22 cellular contexts compared by ENCODE assay signal in genomic region chr5:16544607-16545374, GRCh38.
DNase-seq lines count a peak whose midpoint lies in the region; ATAC-seq and TF ChIP-seq lines count a peak whose summit lies in the region.
"Had no signal": no experiment of that assay in that cellular context is flagged by ENCODE, and none has a peak within 500 bp of the region (broad histone marks: within the 10 kb centered on the region; RNA-seq: fewer than 3 reads in every experiment).

No MANE protein-coding gene starts in this region.

- H3K27ac ChIP-seq in C4-2B, result peak overlapping the region; percentile 97; the same call in 1 of the 2 replicates
- H3K27ac ChIP-seq: A549, ascending aorta, colonic mucosa had no signal

- H3K9me3 ChIP-seq in adipocyte (ENCODE audit: control insufficient read depth, low read length), result no peaks in the 10 kb centered on the region
- H3K9me3 ChIP-seq: A549, ascending aorta, colonic mucosa had no signal

- CTCF ChIA-PET in activated naive CD4-positive, alpha-beta T cell treated with anti-CD3 and anti-CD28 coated beads for 36 hours (lab: Charles Lee), result interaction anchor here (0.7 to 0.9 kb wide), 3 partner anchors 21 to 66 kb away, joined by 3 read pairs; no protein-coding TSS in a partner anchor

- H3K36me3 ChIP-seq in adipocyte (ENCODE audit: control insufficient read depth, insufficient read depth, low read length, severe bottlenecking), result no peaks in the 10 kb centered on the region
- H3K36me3 ChIP-seq: ascending aorta, colonic mucosa had no signal

- peak; percentile 25 for DNase-seq in adipocyte (ENCODE audit: low read depth)
- no peak for DNase-seq in left ventricle myocardium superior
- DNase-seq in pons (ENCODE audit: low spot score), result peak; percentile 85
- no peak for DNase-seq in KG1 (lab: John Stamatoyannopoulos, UW)
- DNase-seq in activated naive CD4-positive, alpha-beta T cell treated with anti-CD3 and anti-CD28 coated beads for 36 hours, result no peak
- DNase-seq in NCI-H2029 treated with DMSO at 0.1 percent for 48 hours (lab: John Stamatoyannopoulos, UW), result no peak
- no peak for DNase-seq in stimulated activated CD4-positive, alpha-beta T cell treated with anti-CD3 and anti-CD28 coated beads, Interleukin-4, amount 100 ng/mL, for 1 hour
- DNase-seq: activated CD4-positive, alpha-beta T cell treated with anti-CD3 and anti-CD28 coated beads, Interleukin-2, amount 50 U/mL, for 4 hours; activated naive CD4-positive, alpha-beta T cell; activated T-cell treated with anti-CD3 and anti-CD28 coated beads for 4 hours; C1 segment of cervical spinal cord; colonic mucosa; DMS153; naive B cell; NCI-H146; NCI-H446; stimulated activated CD8-positive, alpha-beta memory T cell treated with anti-CD3 and anti-CD28 coated beads, Interleukin-4, amount 100 ng/mL, for 48 hours; SW 1271 had no signal

- no peaks in the 10 kb centered on the region for H3K9me3 Mint-ChIP-seq in activated naive CD4-positive, alpha-beta T cell treated with anti-CD3 and anti-CD28 coated beads for 36 hours

- H3K27ac Mint-ChIP-seq in activated naive CD4-positive, alpha-beta T cell treated with anti-CD3 and anti-CD28 coated beads for 36 hours, result no peak overlapping the region

- H3K4me3 Mint-ChIP-seq in activated naive CD4-positive, alpha-beta T cell treated with anti-CD3 and anti-CD28 coated beads for 36 hours, result no peak overlapping the region
- H3K4me3 Mint-ChIP-seq: naive B cell had no signal

- peaks cover 53% of the 10 kb centered on the region for H3K4me1 Mint-ChIP-seq in activated naive CD4-positive, alpha-beta T cell treated with anti-CD3 and anti-CD28 coated beads for 36 hours (ENCODE audit: low read depth)

- peaks cover 49% of the 10 kb centered on the region for H3K4me1 ChIP-seq in adipocyte (ENCODE audit: control insufficient read depth, insufficient read depth, low read length)
- H3K4me1 ChIP-seq: ascending aorta, colonic mucosa had no signal

- H3K36me3 Mint-ChIP-seq in activated naive CD4-positive, alpha-beta T cell treated with anti-CD3 and anti-CD28 coated beads for 36 hours (ENCODE audit: low read depth), result peaks cover 3% of the 10 kb centered on the region

- intact Hi-C loops in left ventricle myocardium superior (cut with micrococcal nuclease), result no loop called here
- intact Hi-C loops in activated naive CD4-positive, alpha-beta T cell treated with anti-CD3 and anti-CD28 coated beads for 36 hours (cut with micrococcal nuclease), result no loop called here

- no peak for TF ChIP-seq CTCF in C4-2B (conservative IDR thresholded peaks at IDR 0.05)

- peak; percentile 72 for ATAC-seq in left ventricle myocardium superior

- no peak overlapping the region for H3K4me3 ChIP-seq in adipocyte (ENCODE audit: low read length)
- H3K4me3 ChIP-seq: A549, ascending aorta, colonic mucosa, skin epidermis had no signal

- no peaks in the 10 kb centered on the region for H3K27me3 ChIP-seq in adipocyte (replicated peaks; ENCODE audit: control insufficient read depth, insufficient read depth, low read length)
- H3K27me3 ChIP-seq: ascending aorta, colonic mucosa had no signal

- H3K9ac ChIP-seq in adipocyte (ENCODE audit: low read length), result peak overlapping the region; percentile 1

- H3K27me3 Mint-ChIP-seq in activated naive CD4-positive, alpha-beta T cell treated with anti-CD3 and anti-CD28 coated beads for 36 hours (ENCODE audit: low read depth), result no peaks in the 10 kb centered on the region
- H3K27me3 Mint-ChIP-seq: naive B cell had no signal

Comparison
In these comparisons a context has a peak if more than half of its experiments do, and no peak if none do; other contexts are left out.
1. DNase-seq: peak in adipocyte (single experiment) and pons (single experiment); none in left ventricle myocardium superior (single experiment), KG1 (single experiment), activated naive CD4-positive, alpha-beta T cell treated with anti-CD3 and anti-CD28 coated beads for 36 hours (single experiment), NCI-H2029 treated with DMSO at 0.1 percent for 48 hours (single experiment) and stimulated activated CD4-positive, alpha-beta T cell treated with anti-CD3 and anti-CD28 coated beads, Interleukin-4, amount 100 ng/mL, for 1 hour (single experiment).